17 cellular contexts compared by ENCODE assay signal in the genomic region with DNA sequence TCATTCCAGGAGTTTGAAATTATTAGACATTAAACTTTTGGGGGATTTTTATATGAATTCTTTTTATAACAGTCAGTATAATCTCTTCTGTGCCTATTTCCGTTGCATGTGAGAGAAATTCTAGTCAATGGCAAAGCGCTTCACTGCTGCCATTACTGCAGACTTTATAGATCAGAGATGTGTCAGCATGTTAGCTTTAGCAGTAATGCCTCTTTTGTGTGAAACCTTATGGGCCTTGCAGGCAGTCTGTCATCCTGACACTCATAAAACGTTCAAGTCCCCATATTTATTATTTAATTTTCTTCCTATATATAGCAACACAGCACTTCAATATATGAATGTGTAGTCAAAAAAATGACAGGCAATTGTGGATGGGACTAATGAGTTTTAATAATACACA.
DNase-seq lines count a peak whose midpoint lies in the region; ATAC-seq and TF ChIP-seq lines count a peak whose summit lies in the region.
"Had no signal": no experiment of that assay in that cellular context is flagged by ENCODE, and none has a peak within 500 bp of the region (broad histone marks: within the 10 kb centered on the region; RNA-seq: fewer than 3 reads in every experiment).

No MANE protein-coding gene starts in this region.

- peak overlapping the region; percentile 37 to 97 (median 75) for H3K4me3 Mint-ChIP-seq in brain
- H3K4me3 Mint-ChIP-seq: CD4-positive, CD25-positive, alpha-beta regulatory T cell had no signal

- H3K9me3 Mint-ChIP-seq in brain: peaks cover 0 to 4% (median 0%) of the 10 kb centered on the region in 5 experiments

- H3K27ac Mint-ChIP-seq in brain: peak overlapping the region in 4 of 5 experiments; percentile 49 to 69 (median 52)
- H3K27ac Mint-ChIP-seq: CD4-positive, CD25-positive, alpha-beta regulatory T cell had no signal

- TF ChIP-seq CTCF in brain (conservative IDR thresholded peaks at IDR 0.05) (no peak), psoas muscle (IDR thresholded peaks at IDR 0.05) (no peak), testis (IDR thresholded peaks at IDR 0.05) (no peak)

- intact Hi-C loops in psoas muscle (cut with DNase I) (no loop called here), testis (cut with DNase I; ENCODE audit: low total_unique reads) (no loop called here)

- peak; percentile 20 for ATAC-seq in HG03565 (IDR thresholded peaks at IDR 0.05; ENCODE audit: unreplicated experiment)
- no peak for ATAC-seq in psoas muscle
- ATAC-seq: GM12878, HCT116 had no signal

- H3K36me3 ChIP-seq in psoas muscle (ENCODE audit: insufficient read depth in 1 of 2, low read depth in 1 of 2) (no peaks in the 10 kb centered on the region), testis (ENCODE audit: low read depth, missing control alignments) (no peaks in the 10 kb centered on the region)
- H3K36me3 ChIP-seq: BLaER1 treated with 17β-estradiol and CSF1 and Interleukin-3, amounts not matched to agents 10 nM and 100 nM had no signal

- H3K27me3 ChIP-seq in psoas muscle (ENCODE audit: insufficient read depth in 3 of 3, low read length in 2 of 3) (peaks cover 0 to 8% (median 0%) of the 10 kb centered on the region in 3 donors), testis (no peaks in the 10 kb centered on the region)

- peaks cover 70% of the 10 kb centered on the region for H3K4me1 Mint-ChIP-seq in brain
- H3K4me1 Mint-ChIP-seq: CD4-positive, CD25-positive, alpha-beta regulatory T cell had no signal

- DNase-seq in NCI-H748 (lab: John Stamatoyannopoulos, UW; ENCODE audit: unreplicated experiment) (peak; percentile 21), NCI-H748 treated with DMSO at 0.1 percent for 48 hours (lab: John Stamatoyannopoulos, UW) (no peak), psoas muscle (no peak), Ammon's horn (ENCODE audit: low spot score) (no peak), testis (no peak)
- DNase-seq: 8988T; AML-193; CD4-positive, CD25-positive, alpha-beta regulatory T cell; DMS53; GM23248; IMR-90; KBM-7 had no signal

- no peaks in the 10 kb centered on the region for H3K4me1 ChIP-seq in psoas muscle
- no peaks in the 10 kb centered on the region for H3K4me1 ChIP-seq in testis
- H3K4me1 ChIP-seq: BLaER1 treated with 17β-estradiol and CSF1 and Interleukin-3, amounts not matched to agents 10 nM and 100 nM had no signal

- WGBS in psoas muscle, 3 donors: 86 to 89% (median 87%) methylated on average over 3 of the region's 3 CpGs
- WGBS in testis, 2 donors: 87 to 88% methylated on average over 3 of the region's 3 CpGs

- H3K4me3 ChIP-seq in psoas muscle (no peak overlapping the region), testis (no peak overlapping the region)
- H3K4me3 ChIP-seq: BLaER1 treated with 17β-estradiol and CSF1 and Interleukin-3, amounts not matched to agents 10 nM and 100 nM; GM12878; GM23248 had no signal

- no peak for TF ChIP-seq POLR2A in testis (IDR thresholded peaks at IDR 0.05)

- peaks cover 18% of the 10 kb centered on the region for H3K27me3 Mint-ChIP-seq in brain

- H3K27ac ChIP-seq in psoas muscle: no peak overlapping the region
- no peak overlapping the region for H3K27ac ChIP-seq in testis
- H3K27ac ChIP-seq: BLaER1 treated with 17β-estradiol and CSF1 and Interleukin-3, amounts not matched to agents 10 nM and 100 nM; GM23248 had no signal

- H3K9me3 ChIP-seq in psoas muscle (no peaks in the 10 kb centered on the region), testis (no peaks in the 10 kb centered on the region)

- H3K36me3 Mint-ChIP-seq in brain: peaks cover 5% of the 10 kb centered on the region
- H3K36me3 Mint-ChIP-seq: CD4-positive, CD25-positive, alpha-beta regulatory T cell had no signal
